Comparison of ENCODE assay signal across 20 cellular contexts in genomic region chr3:42742259-42742658, GRCh38. TPM values are rescaled to one million over a fixed set of nuclear protein-coding genes. Genes with fewer than 3 reads are reported as not detected.
A peak's percentile ranks its signal among the peaks of the same experiment; 100 is the strongest.
DNase-seq lines count a peak whose midpoint lies in the region; ATAC-seq and TF ChIP-seq lines count a peak whose summit lies in the region.
"Had no signal": no experiment of that assay in that cellular context is flagged by ENCODE, and none has a peak within 500 bp of the region (broad histone marks: within the 10 kb centered on the region; RNA-seq: fewer than 3 reads in every experiment).

No MANE protein-coding gene starts in this region.

- H3K27ac ChIP-seq in right cardiac atrium (ENCODE audit: low read length), result peak overlapping the region; percentile 82
- H3K27ac ChIP-seq in cingulate gyrus (ENCODE audit: low read depth, low read length), result peak overlapping the region; percentile 61
- H3K27ac ChIP-seq in tibial artery, result peak overlapping the region; percentile 11 to 89
- H3K27ac ChIP-seq in osteoblast (ENCODE audit: low read depth, low read length), result no peak overlapping the region
- H3K27ac ChIP-seq: PC-9 had no signal

- WGBS in right cardiac atrium, result 92% methylated on average over 4 of the region's 4 CpGs

- H3K9me3 ChIP-seq in right cardiac atrium (ENCODE audit: control insufficient read depth, low read length) (no peaks in the 10 kb centered on the region), tibial artery (no peaks in the 10 kb centered on the region), osteoblast (ENCODE audit: low read depth, low read length) (no peaks in the 10 kb centered on the region)
- H3K9me3 ChIP-seq: HAP-1 had no signal

- no peak overlapping the region for H3K4me3 ChIP-seq in right cardiac atrium (ENCODE audit: low read length)
- H3K4me3 ChIP-seq in tibial artery, result no peak overlapping the region
- H3K4me3 ChIP-seq in osteoblast (ENCODE audit: insufficient read depth, low read length), result no peak overlapping the region
- H3K4me3 ChIP-seq: GM12878, HAP-1, PC-9 had no signal

- H2AFZ ChIP-seq in osteoblast (ENCODE audit: low read length), result no peak overlapping the region
- H2AFZ ChIP-seq: PC-9 had no signal

- H4K20me1 ChIP-seq in osteoblast (ENCODE audit: insufficient read depth, low read length), result no peaks in the 10 kb centered on the region

- H3K27me3 ChIP-seq in right cardiac atrium (ENCODE audit: control insufficient read depth, insufficient read depth), result no peaks in the 10 kb centered on the region
- no peaks in the 10 kb centered on the region for H3K27me3 ChIP-seq in tibial artery
- H3K27me3 ChIP-seq in osteoblast (ENCODE audit: insufficient read depth, low read length), result no peaks in the 10 kb centered on the region

- TF ChIP-seq CTCF in tibial artery (IDR thresholded peaks at IDR 0.05) (no peak), osteoblast (IDR thresholded peaks at IDR 0.05; ENCODE audit: extremely low read depth, low read depth, low read length) (no peak)

- H3K4me1 ChIP-seq in right cardiac atrium (ENCODE audit: control insufficient read depth, insufficient read depth, low read length), result peaks cover 13% of the 10 kb centered on the region
- peaks cover 0 to 47% (median 36%) of the 10 kb centered on the region in 4 donors for H3K4me1 ChIP-seq in tibial artery
- H3K4me1 ChIP-seq in osteoblast (ENCODE audit: insufficient read depth, low read length), result no peaks in the 10 kb centered on the region

- H3K4me2 ChIP-seq in osteoblast (ENCODE audit: insufficient read depth, low read length), result no peak overlapping the region
- H3K4me2 ChIP-seq: PC-9 had no signal

- ATAC-seq in right cardiac atrium (no peak), left ventricle myocardium superior (no peak)
- ATAC-seq: GM12878 had no signal

- H3K36me3 ChIP-seq in tibial artery (no peaks in the 10 kb centered on the region), osteoblast (ENCODE audit: insufficient read depth, low read length) (no peaks in the 10 kb centered on the region)
- H3K36me3 ChIP-seq: HAP-1 had no signal

- intact Hi-C loops in right cardiac atrium (cut with DNase I) (loop anchor here in 3 of 4 donors (5.0 to 10.0 kb wide), 5 partner anchors 40 to 157 kb away; partner anchors contain the start of genes HHATL (in 1 of the 3), NKTR (in 1 of the 3), SEC22C (in 1 of the 3) and ZBTB47 (in 1 of the 3)), left ventricle myocardium superior (cut with micrococcal nuclease) (loop anchor here (10.0 kb wide), 1 partner anchor 157 kb away; the partner anchor contains the start of gene SEC22C), tibial artery (cut with DNase I; ENCODE audit: low total_unique reads) (no loop called here)

- no peaks in the 10 kb centered on the region for H3K79me2 ChIP-seq in osteoblast (ENCODE audit: insufficient read depth, low read length)

- DNase-seq in right cardiac atrium (no peak), left ventricle myocardium superior (no peak), mesenteric fat pad (ENCODE audit: low spot score) (peak; percentile 69), tibial artery (peak in 1 of 2 donors; percentile 13), osteoblast (ENCODE audit: insufficient read length, low spot score, missing footprints) (no peak), NCI-H226 (no peak)
- no peak for DNase-seq in activated CD4-positive, CD25-positive, alpha-beta regulatory T cell (lab: John Stamatoyannopoulos, UW)
- DNase-seq: C1 segment of cervical spinal cord, GDM1, MV-4-11, NCI-H1417, NCI-H187 treated with DMSO at 0.1 percent for 48 hours, NCI-H2171, NCI-H748 treated with DMSO at 0.1 percent for 48 hours, PC-9 had no signal

RNA-seq across cellular contexts. Expression of gene CCDC13, which starts 30.8 kb away (rescaled TPM):
- total RNA-seq in right cardiac atrium, result 1 to 10 TPM in 1 of 4 donors, under 1 TPM in 2, not detected in 1; 0.26 to 1.8 (median 0.96) TPM
- polyA plus RNA-seq in right cardiac atrium, result 0.84 TPM
- total RNA-seq in left ventricle myocardium superior, result 0.17 TPM
- total RNA-seq in mesenteric fat pad, result 1.3 TPM
- total RNA-seq in osteoblast, result 0.72 and 0.88 TPM in 2 replicates
- total RNA-seq: A673 had no signal

RNA-seq across cellular contexts. Expression of gene HHATL, which starts 39.7 kb away (rescaled TPM):
- total RNA-seq in right cardiac atrium (100 to 1,000 TPM; 480 to 768 (median 570) TPM), left ventricle myocardium superior (463 TPM), mesenteric fat pad (0.48 TPM), osteoblast (not detected in 2 replicates)
- 622 TPM for polyA plus RNA-seq in right cardiac atrium
- total RNA-seq: A673, GM12878, NCI-H460, PC-9 had no signal
- polyA plus RNA-seq: GM12878 had no signal

RNA-seq across cellular contexts. Expression of gene KLHL40, which starts 56.9 kb away (rescaled TPM):
- total RNA-seq in right cardiac atrium (1 to 10 TPM in 1 of 4 donors, under 1 TPM in 3; 0.09 to 1.6 (median 0.40) TPM), left ventricle myocardium superior (0.12 TPM), mesenteric fat pad (not detected), osteoblast (not detected in 2 replicates)
- polyA plus RNA-seq in right cardiac atrium, result 0.29 TPM
- total RNA-seq: A673, GM12878, NCI-H460, PC-9 had no signal
- polyA plus RNA-seq: GM12878 had no signal

Comparison
In these comparisons a context has a peak if more than half of its experiments do, and no peak if none do; other contexts are left out.
1. RNA of gene HHATL, which starts 39.7 kb away (total RNA-seq): 480 to 768 TPM in right cardiac atrium and 463 TPM in left ventricle myocardium superior (single experiment); 0.48 TPM in mesenteric fat pad (single experiment) and not detected in osteoblast; every median in the first group is over 100 times any median in the second.